In genomic region chr1:170360601-170361000, GRCh38 we compare ENCODE assay signal across 22 cellular contexts.
"Had no signal": no experiment of that assay in that cellular context is flagged by ENCODE, and none has a peak within 500 bp of the region (broad histone marks: within the 10 kb centered on the region; RNA-seq: fewer than 3 reads in every experiment).

No MANE protein-coding gene starts in this region.

- H3K36me3 Mint-ChIP-seq: stimulated activated effector memory CD8-positive, alpha-beta T cell treated with anti-CD3 and anti-CD28 coated beads, Interleukin-12 subunit alpha, Interleukin-12 subunit beta, amount 100 ng/mL, for 72 hours had no signal

- H3K4me3 ChIP-seq: dorsolateral prefrontal cortex, gastrocnemius medialis, heart right ventricle, lower lobe of right lung, pancreas, suprapubic skin, thyroid gland had no signal

- DNase-seq: cortex of kidney; dorsolateral prefrontal cortex; effector CD8-positive, alpha-beta T cell; gastrocnemius medialis; heart right ventricle; islet precursor cell; lower lobe of right lung; mesenchymal stem cell; midbrain; occipital lobe; pancreas; right cardiac atrium; stimulated activated CD4-positive, alpha-beta T cell treated with anti-CD3 and anti-CD28 coated beads, Interleukin-4, amount 100 ng/mL, for 1 hour; stimulated activated CD8-positive, alpha-beta memory T cell treated with anti-CD3 and anti-CD28 coated beads, Interleukin-4, amount 100 ng/mL, for 48 hours; stimulated activated naive CD8-positive, alpha-beta T cell treated with anti-CD3 and anti-CD28 coated beads, Interleukin-15, Interleukin-2, amounts not matched to agents 100 U/mL and 50 U/mL, for 24 hours; thyroid gland had no signal

- H3K4me3 Mint-ChIP-seq: nephron; stimulated activated effector memory CD8-positive, alpha-beta T cell treated with anti-CD3 and anti-CD28 coated beads, Interleukin-12 subunit alpha, Interleukin-12 subunit beta, amount 100 ng/mL, for 72 hours; type B pancreatic cell had no signal

- H3K36me3 ChIP-seq: gastrocnemius medialis, heart right ventricle, lower lobe of right lung, pancreas, suprapubic skin, thyroid gland had no signal

- H3K4me1 Mint-ChIP-seq: nephron; stimulated activated effector memory CD8-positive, alpha-beta T cell treated with anti-CD3 and anti-CD28 coated beads, Interleukin-12 subunit alpha, Interleukin-12 subunit beta, amount 100 ng/mL, for 72 hours had no signal

- H3K27ac ChIP-seq: dorsolateral prefrontal cortex, gastrocnemius medialis, heart right ventricle, lower lobe of right lung, pancreas, suprapubic skin, thyroid gland had no signal

- H3K4me1 ChIP-seq: gastrocnemius medialis, heart right ventricle, lower lobe of right lung, pancreas, suprapubic skin, thyroid gland had no signal

- H3K27ac Mint-ChIP-seq: nephron; progenitor cell of endocrine pancreas; stimulated activated effector memory CD8-positive, alpha-beta T cell treated with anti-CD3 and anti-CD28 coated beads, Interleukin-12 subunit alpha, Interleukin-12 subunit beta, amount 100 ng/mL, for 72 hours; type B pancreatic cell had no signal

- H3K27me3 Mint-ChIP-seq: progenitor cell of endocrine pancreas, type B pancreatic cell had no signal

- ATAC-seq: gastrocnemius medialis; heart right ventricle; left lobe of liver; lower lobe of right lung; pancreas; right cardiac atrium; stimulated activated effector memory CD8-positive, alpha-beta T cell treated with anti-CD3 and anti-CD28 coated beads, Interleukin-12 subunit alpha, Interleukin-12 subunit beta, amount 100 ng/mL, for 72 hours; stimulated activated naive CD8-positive, alpha-beta T cell treated with anti-CD3 and anti-CD28 coated beads, Interleukin-15, Interleukin-2, amounts not matched to agents 100 U/mL and 50 U/mL, for 24 hours had no signal

- H3K9me3 ChIP-seq: pancreas, suprapubic skin, thyroid gland had no signal

- H3K9me3 Mint-ChIP-seq: type B pancreatic cell had no signal

- H3K27me3 ChIP-seq: dorsolateral prefrontal cortex, gastrocnemius medialis, heart right ventricle, pancreas, suprapubic skin, thyroid gland had no signal
